8 cellular contexts compared by ENCODE assay signal in genomic region chr12:124713436-124714082, GRCh38.
DNase-seq lines count a peak whose midpoint lies in the region; ATAC-seq and TF ChIP-seq lines count a peak whose summit lies in the region.

No MANE protein-coding gene starts in this region.

- H3K4me2 ChIP-seq in BLaER1 (peak overlapping the region; percentile 79), Loucy (ENCODE audit: low read depth, low read length, poor library complexity, severe bottlenecking) (peak overlapping the region; percentile 62)

- peak overlapping the region; percentile 74 for H2AFZ ChIP-seq in Loucy (ENCODE audit: low read length)

- H3K4me1 ChIP-seq in BLaER1 (peaks cover 53% of the 10 kb centered on the region), Loucy (ENCODE audit: insufficient read depth, low read length, poor library complexity, severe bottlenecking) (peaks cover 15% of the 10 kb centered on the region), skeletal muscle tissue (ENCODE audit: control insufficient read depth in 3 of 3, insufficient read depth in 3 of 3, low read length in 3 of 3) (peaks cover 8 to 32% (median 26%) of the 10 kb centered on the region in 3 donors)

- no peaks in the 10 kb centered on the region for H3F3A ChIP-seq in Loucy (ENCODE audit: low read depth)

- no peaks in the 10 kb centered on the region for H3K79me2 ChIP-seq in Loucy (ENCODE audit: insufficient read depth, low read length)

- H3K27me3 ChIP-seq in BLaER1 (no peaks in the 10 kb centered on the region), Loucy (ENCODE audit: insufficient read depth, low read length, poor library complexity, severe bottlenecking) (no peaks in the 10 kb centered on the region), skeletal muscle tissue (ENCODE audit: control insufficient read depth in 3 of 3, insufficient read depth in 3 of 3, low read length in 3 of 3) (no peaks in the 10 kb centered on the region)

- H3K36me3 ChIP-seq in BLaER1 (no peaks in the 10 kb centered on the region), Loucy (ENCODE audit: insufficient read depth, low read length) (no peaks in the 10 kb centered on the region), skeletal muscle tissue (ENCODE audit: control insufficient read depth in 3 of 3, insufficient read depth in 3 of 3, low read length in 3 of 3) (no peaks in the 10 kb centered on the region)

- H3K27ac ChIP-seq in BLaER1 (peak overlapping the region; percentile 78), skeletal muscle tissue (ENCODE audit: low read depth, low read length) (peak overlapping the region; percentile 78)

- TF ChIP-seq CTCF in Loucy (conservative IDR thresholded peaks at IDR 0.05; ENCODE audit: low read length): no peak

- H3K9me3 ChIP-seq in BLaER1 (no peaks in the 10 kb centered on the region), Loucy (ENCODE audit: insufficient read depth, low read depth, low read length) (no peaks in the 10 kb centered on the region), skeletal muscle tissue (ENCODE audit: control insufficient read depth in 3 of 3, low read length in 3 of 3) (no peaks in the 10 kb centered on the region)

- no peaks in the 10 kb centered on the region for H4K20me1 ChIP-seq in BLaER1
- H4K20me1 ChIP-seq in Loucy (ENCODE audit: insufficient read depth, low read length, poor library complexity, severe bottlenecking): no peaks in the 10 kb centered on the region

- peak; percentile 81 for ATAC-seq in GM21423 (IDR thresholded peaks at IDR 0.05; ENCODE audit: unreplicated experiment)

- H3K9ac ChIP-seq in BLaER1: peak overlapping the region; percentile 54; the same call in 1 of the 2 replicates
- peak overlapping the region; percentile 53 for H3K9ac ChIP-seq in Loucy (ENCODE audit: low read depth, low read length, poor library complexity, severe bottlenecking)
- H3K9ac ChIP-seq in skeletal muscle tissue (ENCODE audit: low read depth in 1 of 3, low read length in 3 of 3): peak overlapping the region in 2 of 3 donors; percentile 57 to 72

- H3K4me3 ChIP-seq in BLaER1 (peak overlapping the region; percentile 33; the same call in 1 of the 2 replicates), Loucy (ENCODE audit: low read length, poor library complexity, severe bottlenecking) (peak overlapping the region; percentile 56), skeletal muscle tissue (ENCODE audit: low read length in 3 of 3) (peak overlapping the region in 2 of 3 donors; percentile 45 to 67)

- H3K9me2 ChIP-seq in Loucy (replicated peaks; ENCODE audit: low read depth, low read length): no peaks in the 10 kb centered on the region

- DNase-seq in activated T-cell treated with anti-CD3 and anti-CD28 coated beads for 4 hours (peak; percentile 69), foreskin melanocyte (peak; percentile 60), mesenteric fat pad (ENCODE audit: low spot score) (no peak), DMS 273 (lab: John Stamatoyannopoulos, UW; ENCODE audit: unreplicated experiment) (no peak)

Comparison
In these comparisons a context has a peak if more than half of its experiments do, and no peak if none do; other contexts are left out.
1. DNase-seq: peak in activated T-cell treated with anti-CD3 and anti-CD28 coated beads for 4 hours (single experiment) and foreskin melanocyte (single experiment); none in mesenteric fat pad (single experiment) and DMS 273 (single experiment).
2. Peak in every context shown above with its lines, with median percentiles within 50 percentile points of each other: H3K4me3 ChIP-seq and H3K9ac ChIP-seq.